10 cellular contexts compared by ENCODE assay signal in the genomic region with DNA sequence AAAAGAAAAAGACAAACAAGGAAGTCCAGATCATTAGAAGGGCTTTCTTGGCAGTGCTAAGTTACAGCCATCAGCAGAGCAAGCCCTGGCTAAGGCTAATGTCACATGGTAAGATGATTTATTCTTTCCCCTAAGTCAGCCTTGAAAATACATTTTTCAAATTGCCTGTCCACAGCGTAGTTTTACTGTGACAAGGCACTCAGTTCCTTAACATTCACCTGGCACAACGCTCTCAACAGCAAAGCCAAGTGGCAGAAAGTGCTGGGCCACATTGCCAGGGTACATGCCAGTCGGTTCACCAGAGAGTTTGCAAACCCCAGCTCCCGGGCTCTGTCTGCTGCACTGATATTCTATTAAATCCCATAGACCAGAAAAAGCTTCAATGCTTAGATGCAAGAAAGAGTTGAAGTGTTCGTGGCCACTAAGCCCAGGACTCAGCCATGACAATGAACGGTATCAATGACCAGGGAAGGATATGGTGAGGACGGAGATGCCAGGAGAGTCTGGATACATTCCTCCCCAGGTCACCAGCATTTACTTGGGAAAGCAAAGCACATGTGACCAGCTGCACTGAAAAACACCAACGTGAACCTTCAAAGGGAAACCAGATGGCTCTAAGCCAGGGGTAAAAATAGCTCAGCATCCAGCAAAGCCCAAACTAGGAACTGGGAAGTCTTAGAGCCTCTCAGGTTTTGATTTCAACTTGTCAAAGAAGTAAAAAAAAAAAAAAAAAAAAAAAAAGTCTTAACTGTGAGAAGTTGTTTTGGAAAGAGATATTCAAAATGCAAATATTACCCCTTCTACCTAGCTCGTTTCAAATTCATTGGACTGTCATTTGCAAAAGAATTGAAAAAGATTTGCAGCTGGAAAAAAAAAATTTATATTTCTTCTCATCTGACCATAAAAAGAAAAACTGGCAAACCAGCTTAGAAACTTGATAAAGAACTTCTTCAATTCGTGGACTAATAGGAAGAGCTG. TPM values are rescaled to one million over a fixed set of nuclear protein-coding genes. Genes with fewer than 3 reads are reported as not detected.
DNase-seq lines count a peak whose midpoint lies in the region; ATAC-seq and TF ChIP-seq lines count a peak whose summit lies in the region.
"Had no signal": no experiment of that assay in that cellular context is flagged by ENCODE, and none has a peak within 500 bp of the region (broad histone marks: within the 10 kb centered on the region; RNA-seq: fewer than 3 reads in every experiment).

No MANE protein-coding gene starts in this region.

- DNase-seq in activated naive CD4-positive, alpha-beta T cell (lab: John Stamatoyannopoulos, UW) = no peak
- peak; percentile 93 for DNase-seq in esophagus muscularis mucosa (ENCODE audit: extremely low spot score)
- no peak for DNase-seq in vagina (ENCODE audit: extremely low spot score in 2 of 2)
- DNase-seq: CD4-positive, CD25-positive, alpha-beta regulatory T cell; NCI-H2171 had no signal

- H3K36me3 Mint-ChIP-seq in activated naive CD4-positive, alpha-beta T cell treated with anti-CD3 and anti-CD28 coated beads, Interleukin-2, amount 50 U/mL, for 24 hours = peaks cover 4% of the 10 kb centered on the region
- H3K36me3 Mint-ChIP-seq: CD4-positive, CD25-positive, alpha-beta regulatory T cell had no signal

- H3K27ac Mint-ChIP-seq in activated naive CD4-positive, alpha-beta T cell treated with anti-CD3 and anti-CD28 coated beads, Interleukin-2, amount 50 U/mL, for 24 hours = peak overlapping the region; percentile 43

- H3K4me3 ChIP-seq in esophagus muscularis mucosa = peak overlapping the region; percentile 4 to 36 (median 30)
- peak overlapping the region in 1 of 2 donors; percentile 39 for H3K4me3 ChIP-seq in muscle layer of duodenum (ENCODE audit: low read depth in 1 of 2, low read length in 2 of 2)
- H3K4me3 ChIP-seq in vagina = peak overlapping the region in 1 of 2 donors; percentile 3

- intact Hi-C loops in esophagus muscularis mucosa (cut with DNase I) = no loop called here
- intact Hi-C loops in vagina (cut with DNase I) = no loop called here

- peaks cover 66% of the 10 kb centered on the region for H3K4me1 Mint-ChIP-seq in activated naive CD4-positive, alpha-beta T cell treated with anti-CD3 and anti-CD28 coated beads, Interleukin-2, amount 50 U/mL, for 24 hours

- TF ChIP-seq CTCF in esophagus muscularis mucosa (IDR thresholded peaks at IDR 0.05) (no peak), vagina (IDR thresholded peaks at IDR 0.05) (no peak)

- H3K36me3 ChIP-seq in esophagus muscularis mucosa (no peaks in the 10 kb centered on the region), muscle layer of duodenum (ENCODE audit: control insufficient read depth in 1 of 2, insufficient read depth in 2 of 2, low read length in 2 of 2) (no peaks in the 10 kb centered on the region), vagina (no peaks in the 10 kb centered on the region)

- no peak for ATAC-seq in GM19463 (IDR thresholded peaks at IDR 0.05; ENCODE audit: unreplicated experiment)
- ATAC-seq in HG03378 (IDR thresholded peaks at IDR 0.05; ENCODE audit: unreplicated experiment) = no peak
- ATAC-seq in HG02981 (IDR thresholded peaks at IDR 0.05; ENCODE audit: unreplicated experiment) = no peak

- 12% methylated on average over 10 of the region's 10 CpGs for WGBS in esophagus muscularis mucosa

- H3K9me3 Mint-ChIP-seq in activated naive CD4-positive, alpha-beta T cell treated with anti-CD3 and anti-CD28 coated beads, Interleukin-2, amount 50 U/mL, for 24 hours = no peaks in the 10 kb centered on the region
- H3K9me3 Mint-ChIP-seq: CD4-positive, CD25-positive, alpha-beta regulatory T cell had no signal

- no peak for TF ChIP-seq EP300 in esophagus muscularis mucosa (IDR thresholded peaks at IDR 0.05)

- no peaks in the 10 kb centered on the region for H3K9me3 ChIP-seq in esophagus muscularis mucosa
- H3K9me3 ChIP-seq in muscle layer of duodenum (ENCODE audit: control insufficient read depth in 1 of 2, low read length in 2 of 2) = no peaks in the 10 kb centered on the region
- H3K9me3 ChIP-seq in vagina = no peaks in the 10 kb centered on the region

- peak overlapping the region; percentile 85 to 87 (median 86) for H3K27ac ChIP-seq in esophagus muscularis mucosa (replicated peaks in 1 of 4)
- peak overlapping the region; percentile 94 for H3K27ac ChIP-seq in muscle layer of duodenum (ENCODE audit: low read length)
- H3K27ac ChIP-seq in vagina = peak overlapping the region; percentile 64

- H3K27me3 ChIP-seq in esophagus muscularis mucosa = no peaks in the 10 kb centered on the region
- H3K27me3 ChIP-seq in muscle layer of duodenum (ENCODE audit: low read depth, low read length) = no peaks in the 10 kb centered on the region
- H3K27me3 ChIP-seq in vagina = no peaks in the 10 kb centered on the region

- H3K4me1 ChIP-seq in esophagus muscularis mucosa (peaks cover 13 to 66% (median 62%) of the 10 kb centered on the region in 4 donors), muscle layer of duodenum (ENCODE audit: control insufficient read depth in 1 of 2, insufficient read depth in 2 of 2, low read length in 2 of 2) (peaks cover 10 to 21% of the 10 kb centered on the region in 2 donors), vagina (peaks cover 27% of the 10 kb centered on the region)

- no peak for TF ChIP-seq POLR2A in esophagus muscularis mucosa (IDR thresholded peaks at IDR 0.05; ENCODE audit: low read depth)
- TF ChIP-seq POLR2A in vagina (IDR thresholded peaks at IDR 0.05) = no peak

- H3K4me3 Mint-ChIP-seq in activated naive CD4-positive, alpha-beta T cell treated with anti-CD3 and anti-CD28 coated beads, Interleukin-2, amount 50 U/mL, for 24 hours = peak overlapping the region; percentile 51

- no peaks in the 10 kb centered on the region for H3K27me3 Mint-ChIP-seq in activated naive CD4-positive, alpha-beta T cell treated with anti-CD3 and anti-CD28 coated beads, Interleukin-2, amount 50 U/mL, for 24 hours
- H3K27me3 Mint-ChIP-seq: CD4-positive, CD25-positive, alpha-beta regulatory T cell had no signal

RNA-seq across cellular contexts. Expression of gene MPP7, which starts 23.9 kb away (rescaled TPM):
- 10 to 100 TPM; 30.3 to 59.1 (median 49.3) TPM for total RNA-seq in esophagus muscularis mucosa
- total RNA-seq in vagina = 24.8 TPM
